ENCODE assay signal across 16 cellular contexts in genomic region chr11:639324-639977, GRCh38. TPM values are rescaled to one million over a fixed set of nuclear protein-coding genes. Genes with fewer than 3 reads are reported as not detected.
DNase-seq lines count a peak whose midpoint lies in the region; ATAC-seq, FAIRE-seq and TF ChIP-seq lines count a peak whose summit lies in the region.
"Had no signal": no experiment of that assay in that cellular context is flagged by ENCODE, and none has a peak within 500 bp of the region (broad histone marks: within the 10 kb centered on the region; RNA-seq: fewer than 3 reads in every experiment).

No MANE protein-coding gene starts in this region.

- peaks cover 4 to 13% of the 10 kb centered on the region in 2 experiments; a peak in 3 of 5 replicates for H3K36me3 ChIP-seq in HepG2 (replicated peaks in 1 of 2; ENCODE audit: control insufficient read depth in 1 of 2, insufficient read depth in 2 of 2, low read length in 2 of 2)
- H3K36me3 ChIP-seq in right lobe of liver = no peaks in the 10 kb centered on the region

- in situ Hi-C loops in HepG2 (cut with HindIII; ENCODE audit: extremely low pct_ligation_motif_present, low pct_unique_long_range_greater_than_20kb) = no loop called here

- H3K9me3 ChIP-seq in HepG2 (ENCODE audit: low read length) (no peaks in the 10 kb centered on the region), right lobe of liver (no peaks in the 10 kb centered on the region), iPS-18c (ENCODE audit: control insufficient read depth, insufficient read depth, low read length) (no peaks in the 10 kb centered on the region)

- CTCF ChIA-PET in HepG2 (lab: Yijun Ruan, JAX; ENCODE audit: low intra/inter-chr PET ratio, low total read pairs) = no interaction called here
- CTCF ChIA-PET in activated CD8-positive, alpha-beta T cell treated with anti-CD3 and anti-CD28 coated beads for 36 hours (lab: Charles Lee) = no interaction called here

- H3K4me3 Mint-ChIP-seq in activated CD8-positive, alpha-beta T cell treated with anti-CD3 and anti-CD28 coated beads for 36 hours = no peak overlapping the region
- no peak overlapping the region for H3K4me3 Mint-ChIP-seq in stimulated activated effector memory CD8-positive, alpha-beta T cell treated with anti-CD3 and anti-CD28 coated beads, Interleukin-12 subunit alpha, Interleukin-12 subunit beta, amount 100 ng/mL, for 72 hours

- no peak for TF ChIP-seq RAD21 in HepG2 (CRISPR knock-in tag; IDR thresholded peaks at IDR 0.05)

- 98% methylated on average over 64 of the region's 84 CpGs for WGBS in HepG2 (ENCODE audit: low lambda C conversion rate)
- no CpG with 5 or more reads among the region's 84 CpGs for WGBS in right lobe of liver (ENCODE audit: insufficient coverage, low coverage, low lambda C conversion rate, missing lambda C conversion rate)

- peaks cover 17% of the 10 kb centered on the region for H3K4me1 Mint-ChIP-seq in activated CD8-positive, alpha-beta T cell treated with anti-CD3 and anti-CD28 coated beads for 36 hours (ENCODE audit: low read depth)
- H3K4me1 Mint-ChIP-seq in stimulated activated effector memory CD8-positive, alpha-beta T cell treated with anti-CD3 and anti-CD28 coated beads, Interleukin-12 subunit alpha, Interleukin-12 subunit beta, amount 100 ng/mL, for 72 hours = peaks cover 13% of the 10 kb centered on the region

- H3K27ac Mint-ChIP-seq in activated CD8-positive, alpha-beta T cell treated with anti-CD3 and anti-CD28 coated beads for 36 hours = no peak overlapping the region
- no peak overlapping the region for H3K27ac Mint-ChIP-seq in stimulated activated effector memory CD8-positive, alpha-beta T cell treated with anti-CD3 and anti-CD28 coated beads, Interleukin-12 subunit alpha, Interleukin-12 subunit beta, amount 100 ng/mL, for 72 hours

- ATAC-seq in HepG2 = no peak
- no peak for ATAC-seq in right lobe of liver
- ATAC-seq in activated CD8-positive, alpha-beta T cell treated with anti-CD3 and anti-CD28 coated beads for 36 hours = peak; percentile 21
- ATAC-seq in stimulated activated effector memory CD8-positive, alpha-beta T cell treated with anti-CD3 and anti-CD28 coated beads, Interleukin-12 subunit alpha, Interleukin-12 subunit beta, amount 100 ng/mL, for 72 hours = peak; percentile 19
- no peak for ATAC-seq in HG02588 (IDR thresholded peaks at IDR 0.05; ENCODE audit: unreplicated experiment)
- ATAC-seq in HG03354 (IDR thresholded peaks at IDR 0.05; ENCODE audit: poor library complexity, severe bottlenecking, unreplicated experiment) = no peak
- ATAC-seq: activated CD4-positive, CD25-positive, alpha-beta regulatory T cell treated with anti-CD3 and anti-CD28 coated beads, Interleukin-2, amount 50 U/mL, for 24 hours had no signal

- H3K36me3 Mint-ChIP-seq in activated CD8-positive, alpha-beta T cell treated with anti-CD3 and anti-CD28 coated beads for 36 hours (ENCODE audit: low read depth) = peaks cover 2% of the 10 kb centered on the region
- H3K36me3 Mint-ChIP-seq in stimulated activated effector memory CD8-positive, alpha-beta T cell treated with anti-CD3 and anti-CD28 coated beads, Interleukin-12 subunit alpha, Interleukin-12 subunit beta, amount 100 ng/mL, for 72 hours = peaks cover 35% of the 10 kb centered on the region

- H3K27me3 ChIP-seq in HepG2 (ENCODE audit: control insufficient read depth in 1 of 2, insufficient read depth in 2 of 2, low read length in 2 of 2) = no peaks in the 10 kb centered on the region
- no peaks in the 10 kb centered on the region for H3K27me3 ChIP-seq in right lobe of liver

- H2AFZ ChIP-seq in HepG2 (ENCODE audit: low read length) = no peak overlapping the region

- TF ChIP-seq CTCF in HepG2 (CRISPR knock-in tag; IDR thresholded peaks at IDR 0.05) = no peak
- no peak for TF ChIP-seq CTCF in right lobe of liver (IDR thresholded peaks at IDR 0.05)
- no peak for TF ChIP-seq CTCF in activated CD8-positive, alpha-beta T cell treated with anti-CD3 and anti-CD28 coated beads for 36 hours (IDR thresholded peaks at IDR 0.05)

- POLR2A ChIA-PET in HepG2 (lab: Yijun Ruan, JAX) = no interaction called here
- POLR2A ChIA-PET in activated CD8-positive, alpha-beta T cell treated with anti-CD3 and anti-CD28 coated beads for 36 hours (lab: Charles Lee) = interaction anchor here (1.2 kb wide), 1 partner anchor 13 kb away, joined by 4 read pairs; the partner anchor contains the start of gene SCT

- H3K4me2 ChIP-seq in HepG2 (ENCODE audit: low read depth, low read length) = no peak overlapping the region

- no peak; a peak in 1 of 4 replicates for TF ChIP-seq POLR2A in HepG2 (IDR thresholded peaks at IDR 0.05; ENCODE audit: insufficient read depth in 1 of 2, low read depth in 2 of 2, low read length in 2 of 2)
- TF ChIP-seq POLR2A in right lobe of liver (IDR thresholded peaks at IDR 0.05) = no peak

- BruUV-seq in HepG2 (replicated peaks; lab: Mats Ljungman, UMichigan) = no TSS peak

- H3K27ac ChIP-seq in HepG2 (ENCODE audit: extremely low read length, insufficient read depth, low read length) (no peak overlapping the region), right lobe of liver (no peak overlapping the region)

- no peak for FAIRE-seq in HepG2 (lab: Jason Lieb, UNC)
- FAIRE-seq: GM19239 had no signal

- no peaks in the 10 kb centered on the region for H3K9me3 Mint-ChIP-seq in activated CD8-positive, alpha-beta T cell treated with anti-CD3 and anti-CD28 coated beads for 36 hours
- no peaks in the 10 kb centered on the region for H3K9me3 Mint-ChIP-seq in stimulated activated effector memory CD8-positive, alpha-beta T cell treated with anti-CD3 and anti-CD28 coated beads, Interleukin-12 subunit alpha, Interleukin-12 subunit beta, amount 100 ng/mL, for 72 hours
- H3K9me3 Mint-ChIP-seq: dendritic cell treated with granulocyte-macrophage colony-stimulating factor and Interleukin-4, amounts not matched to agents 40 ng/mL and 50 ng/mL, for 4 days had no signal

- no peaks in the 10 kb centered on the region for H3K79me2 ChIP-seq in HepG2 (ENCODE audit: insufficient read depth, low read length)

- H3K9ac ChIP-seq in HepG2 (ENCODE audit: insufficient read depth, low read depth, low read length) = no peak overlapping the region

- H4K20me1 ChIP-seq in HepG2 (ENCODE audit: insufficient read depth, low read length) = 0 out of 2 replicates have a peak, but pooled peaks cover 5% of the 10 kb centered on the region

- DNase-seq in HepG2 (ENCODE audit: low spot score) (no peak), right lobe of liver (no peak), dedifferentiated amniotic fluid mesenchymal stem cell (ENCODE audit: extremely low spot score) (no peak)
- no peak for DNase-seq in activated CD8-positive, alpha-beta T cell treated with anti-CD3 and anti-CD28 coated beads for 36 hours
- DNase-seq in stimulated activated effector memory CD8-positive, alpha-beta T cell treated with anti-CD3 and anti-CD28 coated beads, Interleukin-12 subunit alpha, Interleukin-12 subunit beta, amount 100 ng/mL, for 72 hours (ENCODE audit: low spot score in 2 of 2) = no peak
- DNase-seq: DND-41; NCI-H1417 treated with DMSO at 0.1 percent for 48 hours; stimulated activated CD4-positive, alpha-beta T cell treated with anti-CD3 and anti-CD28 coated beads, Interleukin-4, amount 100 ng/mL, for 1 hour had no signal

- TF ChIP-seq EP300 in HepG2 (IDR thresholded peaks at IDR 0.05; ENCODE audit: low read depth in 2 of 2, low read length in 2 of 2) = no peak
- no peak for TF ChIP-seq EP300 in HepG2 (CRISPR knock-in tag; IDR thresholded peaks at IDR 0.05; ENCODE audit: borderline replicate concordance)

- intact Hi-C loops in HepG2 (cut with micrococcal nuclease; ENCODE audit: unreplicated experiment) (no loop called here), right lobe of liver (cut with DNase I) (no loop called here)
- intact Hi-C loops in activated CD8-positive, alpha-beta T cell treated with anti-CD3 and anti-CD28 coated beads for 36 hours (cut with micrococcal nuclease) = no loop called here

- H3K4me3 ChIP-seq in HepG2 (replicated peaks in 1 of 3; ENCODE audit: insufficient read depth in 1 of 3, low read depth in 2 of 3, low read length in 3 of 3) (no peak overlapping the region), right lobe of liver (no peak overlapping the region), iPS-18c (ENCODE audit: insufficient read depth, low read depth, low read length) (peak overlapping the region; percentile 50; the same call in 1 of the 2 replicates)

- H3K4me1 ChIP-seq in HepG2 (ENCODE audit: insufficient read depth, low read length) (no peaks in the 10 kb centered on the region), right lobe of liver (peaks cover 0 to 9% (median 0%) of the 10 kb centered on the region in 4 donors)

- H3K27me3 Mint-ChIP-seq in activated CD8-positive, alpha-beta T cell treated with anti-CD3 and anti-CD28 coated beads for 36 hours = peaks cover 31% of the 10 kb centered on the region

RNA-seq across cellular contexts. Expression of gene DRD4, which starts 2.4 kb away (rescaled TPM):
- total RNA-seq in HepG2 (2016; rRNA removed; fragmentation: Illumina TruSeq; extraction: Trizol) (0.13 TPM in 1 of 2 replicates, not detected in the other), right lobe of liver (under 1 TPM in 4 of 6 experiments, not detected in 2; 0.31 to 0.90 (median 0.41) TPM)
- not detected in 2 replicates for total RNA-seq in HepG2 (2016; cell fraction: cytosol; rRNA removed; fragmentation: Illumina TruSeq; extraction: Trizol; ENCODE audit: low read depth)
- not detected in 2 replicates for total RNA-seq in HepG2 (2016; cell fraction: insoluble cytoplasmic fraction; rRNA removed; fragmentation: Illumina TruSeq; extraction: Trizol)
- 0.15 TPM in 1 of 2 replicates, not detected in the other for total RNA-seq in HepG2 (2016; cell fraction: membrane; rRNA removed; fragmentation: Illumina TruSeq; extraction: Trizol)
- not detected in 2 replicates for total RNA-seq in HepG2 (2016; cell fraction: nucleus; rRNA removed; fragmentation: Illumina TruSeq; extraction: Trizol)
- 0.09 TPM in 2 replicates for polyA plus RNA-seq in HepG2 (2011; rRNA removed)
- 0.11 TPM in 1 of 2 replicates, not detected in the other for polyA plus RNA-seq in HepG2 (2011; cell fraction: cytosol; rRNA removed)
- polyA plus RNA-seq in HepG2 (2011; cell fraction: nucleus; rRNA removed) = 1.3 and 1.6 TPM in 2 replicates
- polyA plus RNA-seq in HepG2 (2012) = 0.60 and 0.79 TPM in 2 replicates
- polyA plus RNA-seq in HepG2 (2016; cell fraction: cytosol; fragmentation: Illumina TruSeq; extraction: Trizol; ENCODE audit: low read depth) = 0.18 and 0.26 TPM in 2 replicates
- polyA plus RNA-seq in HepG2 (2016; cell fraction: insoluble cytoplasmic fraction; fragmentation: Illumina TruSeq; extraction: Trizol; ENCODE audit: low read depth) = 0.16 and 0.24 TPM in 2 replicates
- polyA plus RNA-seq in HepG2 (2016; cell fraction: membrane; fragmentation: Illumina TruSeq; extraction: Trizol; ENCODE audit: low read depth) = 0.22 and 0.28 TPM in 2 replicates
- polyA plus RNA-seq in HepG2 (2016; cell fraction: nucleus; fragmentation: Illumina TruSeq; extraction: Trizol; ENCODE audit: insufficient read depth, low read depth) = 1.4 and 1.5 TPM in 2 replicates
- 0.42 TPM in 1 of 2 replicates, not detected in the other for polyA minus RNA-seq in HepG2 (2011; rRNA and poly(A)+ RNA removed; ENCODE audit: low replicate concordance)
- polyA minus RNA-seq in HepG2 (2011; cell fraction: cytosol; rRNA and poly(A)+ RNA removed) = not detected in 2 replicates
- polyA minus RNA-seq in HepG2 (2011; cell fraction: nucleus; rRNA and poly(A)+ RNA removed) = 0.26 and 0.50 TPM in 2 replicates
- total RNA-seq in activated CD8-positive, alpha-beta T cell treated with anti-CD3 and anti-CD28 coated beads for 36 hours = under 1 TPM; 0.88 to 0.89 TPM

RNA-seq across cellular contexts. Expression of gene SCT, which starts 12.5 kb away (rescaled TPM):
- total RNA-seq in HepG2 (2016; rRNA removed; fragmentation: Illumina TruSeq; extraction: Trizol) (not detected in 2 replicates), right lobe of liver (not detected)
- not detected in 2 replicates for total RNA-seq in HepG2 (2016; cell fraction: cytosol; rRNA removed; fragmentation: Illumina TruSeq; extraction: Trizol; ENCODE audit: low read depth)
- not detected in 2 replicates for total RNA-seq in HepG2 (2016; cell fraction: insoluble cytoplasmic fraction; rRNA removed; fragmentation: Illumina TruSeq; extraction: Trizol)
- total RNA-seq in HepG2 (2016; cell fraction: membrane; rRNA removed; fragmentation: Illumina TruSeq; extraction: Trizol) = not detected in 2 replicates
- total RNA-seq in HepG2 (2016; cell fraction: nucleus; rRNA removed; fragmentation: Illumina TruSeq; extraction: Trizol) = not detected in 2 replicates
- polyA plus RNA-seq in HepG2 (2011; rRNA removed) = not detected in 2 replicates
- not detected in 2 replicates for polyA plus RNA-seq in HepG2 (2011; cell fraction: cytosol; rRNA removed)
- polyA plus RNA-seq in HepG2 (2011; cell fraction: nucleus; rRNA removed) = not detected in 2 replicates
- polyA plus RNA-seq in HepG2 (2012) = not detected in 2 replicates
- not detected in 2 replicates for polyA plus RNA-seq in HepG2 (2016; cell fraction: cytosol; fragmentation: Illumina TruSeq; extraction: Trizol; ENCODE audit: low read depth)
- not detected in 2 replicates for polyA plus RNA-seq in HepG2 (2016; cell fraction: insoluble cytoplasmic fraction; fragmentation: Illumina TruSeq; extraction: Trizol; ENCODE audit: low read depth)
- polyA plus RNA-seq in HepG2 (2016; cell fraction: membrane; fragmentation: Illumina TruSeq; extraction: Trizol; ENCODE audit: low read depth) = not detected in 2 replicates
- not detected in 2 replicates for polyA plus RNA-seq in HepG2 (2016; cell fraction: nucleus; fragmentation: Illumina TruSeq; extraction: Trizol; ENCODE audit: insufficient read depth, low read depth)
- not detected in 2 replicates for polyA minus RNA-seq in HepG2 (2011; rRNA and poly(A)+ RNA removed; ENCODE audit: low replicate concordance)
- not detected in 2 replicates for polyA minus RNA-seq in HepG2 (2011; cell fraction: cytosol; rRNA and poly(A)+ RNA removed)
- polyA minus RNA-seq in HepG2 (2011; cell fraction: nucleus; rRNA and poly(A)+ RNA removed) = not detected in 2 replicates
- total RNA-seq in activated CD8-positive, alpha-beta T cell treated with anti-CD3 and anti-CD28 coated beads for 36 hours = not detected
- total RNA-seq: mononuclear cell, ureter had no signal

RNA-seq across cellular contexts. Expression of gene CDHR5, which starts 14.7 kb away (rescaled TPM):
- total RNA-seq in HepG2 (2016; rRNA removed; fragmentation: Illumina TruSeq; extraction: Trizol) (0.21 and 0.46 TPM in 2 replicates), right lobe of liver (100 to 1,000 TPM in 2 of 6 experiments, 10 to 100 TPM in 4; 59.4 to 162 (median 80.7) TPM)
- total RNA-seq in HepG2 (2016; cell fraction: cytosol; rRNA removed; fragmentation: Illumina TruSeq; extraction: Trizol; ENCODE audit: low read depth) = 0.09 TPM in 1 of 2 replicates, not detected in the other
- total RNA-seq in HepG2 (2016; cell fraction: insoluble cytoplasmic fraction; rRNA removed; fragmentation: Illumina TruSeq; extraction: Trizol) = 0.52 TPM in 1 of 2 replicates, not detected in the other
- total RNA-seq in HepG2 (2016; cell fraction: membrane; rRNA removed; fragmentation: Illumina TruSeq; extraction: Trizol) = 0.25 and 0.52 TPM in 2 replicates
- total RNA-seq in HepG2 (2016; cell fraction: nucleus; rRNA removed; fragmentation: Illumina TruSeq; extraction: Trizol) = 0.65 and 0.72 TPM in 2 replicates
- 0.68 and 0.71 TPM in 2 replicates for polyA plus RNA-seq in HepG2 (2011; rRNA removed)
- 0.19 and 0.67 TPM in 2 replicates for polyA plus RNA-seq in HepG2 (2011; cell fraction: cytosol; rRNA removed)
- polyA plus RNA-seq in HepG2 (2011; cell fraction: nucleus; rRNA removed) = 1.8 and 3.5 TPM in 2 replicates
- 0.37 and 0.71 TPM in 2 replicates for polyA plus RNA-seq in HepG2 (2012)
- polyA plus RNA-seq in HepG2 (2016; cell fraction: cytosol; fragmentation: Illumina TruSeq; extraction: Trizol; ENCODE audit: low read depth) = 0.06 and 0.12 TPM in 2 replicates
- polyA plus RNA-seq in HepG2 (2016; cell fraction: insoluble cytoplasmic fraction; fragmentation: Illumina TruSeq; extraction: Trizol; ENCODE audit: low read depth) = 0.70 and 0.90 TPM in 2 replicates
- polyA plus RNA-seq in HepG2 (2016; cell fraction: membrane; fragmentation: Illumina TruSeq; extraction: Trizol; ENCODE audit: low read depth) = 0.11 and 0.40 TPM in 2 replicates
- 3.1 and 3.6 TPM in 2 replicates for polyA plus RNA-seq in HepG2 (2016; cell fraction: nucleus; fragmentation: Illumina TruSeq; extraction: Trizol; ENCODE audit: insufficient read depth, low read depth)
- polyA minus RNA-seq in HepG2 (2011; rRNA and poly(A)+ RNA removed; ENCODE audit: low replicate concordance) = 0.62 TPM in 1 of 2 replicates, not detected in the other
- polyA minus RNA-seq in HepG2 (2011; cell fraction: cytosol; rRNA and poly(A)+ RNA removed) = 0.40 TPM in 1 of 2 replicates, not detected in the other
- polyA minus RNA-seq in HepG2 (2011; cell fraction: nucleus; rRNA and poly(A)+ RNA removed) = 0.26 and 0.75 TPM in 2 replicates
- total RNA-seq in activated CD8-positive, alpha-beta T cell treated with anti-CD3 and anti-CD28 coated beads for 36 hours = not detected
- total RNA-seq: ureter had no signal

RNA-seq across cellular contexts. Expression of gene IRF7, which starts 23.7 kb away (rescaled TPM):
- total RNA-seq in HepG2 (2016; rRNA removed; fragmentation: Illumina TruSeq; extraction: Trizol) (not detected in 2 replicates), right lobe of liver (10 to 100 TPM; 27.3 to 72.8 (median 47.7) TPM)
- total RNA-seq in HepG2 (2016; cell fraction: cytosol; rRNA removed; fragmentation: Illumina TruSeq; extraction: Trizol; ENCODE audit: low read depth) = not detected in 2 replicates
- total RNA-seq in HepG2 (2016; cell fraction: insoluble cytoplasmic fraction; rRNA removed; fragmentation: Illumina TruSeq; extraction: Trizol) = not detected in 2 replicates
- not detected in 2 replicates for total RNA-seq in HepG2 (2016; cell fraction: membrane; rRNA removed; fragmentation: Illumina TruSeq; extraction: Trizol)
- not detected in 2 replicates for total RNA-seq in HepG2 (2016; cell fraction: nucleus; rRNA removed; fragmentation: Illumina TruSeq; extraction: Trizol)
- 0.04 TPM in 1 of 2 replicates, not detected in the other for polyA plus RNA-seq in HepG2 (2011; rRNA removed)
- 0.03 TPM in 1 of 2 replicates, not detected in the other for polyA plus RNA-seq in HepG2 (2011; cell fraction: cytosol; rRNA removed)
- polyA plus RNA-seq in HepG2 (2011; cell fraction: nucleus; rRNA removed) = 0.47 and 0.69 TPM in 2 replicates
- 0.42 and 0.91 TPM in 2 replicates for polyA plus RNA-seq in HepG2 (2012)
- polyA plus RNA-seq in HepG2 (2016; cell fraction: cytosol; fragmentation: Illumina TruSeq; extraction: Trizol; ENCODE audit: low read depth) = not detected in 2 replicates
- polyA plus RNA-seq in HepG2 (2016; cell fraction: insoluble cytoplasmic fraction; fragmentation: Illumina TruSeq; extraction: Trizol; ENCODE audit: low read depth) = not detected in 2 replicates
- not detected in 2 replicates for polyA plus RNA-seq in HepG2 (2016; cell fraction: membrane; fragmentation: Illumina TruSeq; extraction: Trizol; ENCODE audit: low read depth)
- not detected in 2 replicates for polyA plus RNA-seq in HepG2 (2016; cell fraction: nucleus; fragmentation: Illumina TruSeq; extraction: Trizol; ENCODE audit: insufficient read depth, low read depth)
- 3.8 TPM in 1 of 2 replicates, not detected in the other for polyA minus RNA-seq in HepG2 (2011; rRNA and poly(A)+ RNA removed; ENCODE audit: low replicate concordance)
- polyA minus RNA-seq in HepG2 (2011; cell fraction: cytosol; rRNA and poly(A)+ RNA removed) = not detected in 2 replicates
- not detected in 2 replicates for polyA minus RNA-seq in HepG2 (2011; cell fraction: nucleus; rRNA and poly(A)+ RNA removed)
- total RNA-seq in activated CD8-positive, alpha-beta T cell treated with anti-CD3 and anti-CD28 coated beads for 36 hours = 10 to 100 TPM; 34.6 to 37.5 TPM

RNA-seq across cellular contexts. Expression of gene DEAF1, which starts 55.6 kb away (rescaled TPM):
- total RNA-seq in HepG2 (2016; rRNA removed; fragmentation: Illumina TruSeq; extraction: Trizol) = 18.2 and 29.6 TPM in 2 replicates
- 52.0 and 58.7 TPM in 2 replicates for total RNA-seq in HepG2 (2016; cell fraction: cytosol; rRNA removed; fragmentation: Illumina TruSeq; extraction: Trizol; ENCODE audit: low read depth)
- 20.8 and 32.8 TPM in 2 replicates for total RNA-seq in HepG2 (2016; cell fraction: insoluble cytoplasmic fraction; rRNA removed; fragmentation: Illumina TruSeq; extraction: Trizol)
- total RNA-seq in HepG2 (2016; cell fraction: membrane; rRNA removed; fragmentation: Illumina TruSeq; extraction: Trizol) = 63.0 and 70.8 TPM in 2 replicates
- 23.5 and 24.2 TPM in 2 replicates for total RNA-seq in HepG2 (2016; cell fraction: nucleus; rRNA removed; fragmentation: Illumina TruSeq; extraction: Trizol)
- polyA plus RNA-seq in HepG2 (2011; rRNA removed) = 22.3 and 31.6 TPM in 2 replicates
- 18.7 and 21.9 TPM in 2 replicates for polyA plus RNA-seq in HepG2 (2011; cell fraction: cytosol; rRNA removed)
- polyA plus RNA-seq in HepG2 (2011; cell fraction: nucleus; rRNA removed) = 48.8 and 50.2 TPM in 2 replicates
- 24.8 and 28.9 TPM in 2 replicates for polyA plus RNA-seq in HepG2 (2012)
- 54.2 and 64.1 TPM in 2 replicates for polyA plus RNA-seq in HepG2 (2016; cell fraction: cytosol; fragmentation: Illumina TruSeq; extraction: Trizol; ENCODE audit: low read depth)
- polyA plus RNA-seq in HepG2 (2016; cell fraction: insoluble cytoplasmic fraction; fragmentation: Illumina TruSeq; extraction: Trizol; ENCODE audit: low read depth) = 20.0 and 24.6 TPM in 2 replicates
- polyA plus RNA-seq in HepG2 (2016; cell fraction: membrane; fragmentation: Illumina TruSeq; extraction: Trizol; ENCODE audit: low read depth) = 53.8 and 73.1 TPM in 2 replicates
- 41.0 and 44.0 TPM in 2 replicates for polyA plus RNA-seq in HepG2 (2016; cell fraction: nucleus; fragmentation: Illumina TruSeq; extraction: Trizol; ENCODE audit: insufficient read depth, low read depth)
- polyA minus RNA-seq in HepG2 (2011; rRNA and poly(A)+ RNA removed; ENCODE audit: low replicate concordance) = 25.5 and 31.1 TPM in 2 replicates
- polyA minus RNA-seq in HepG2 (2011; cell fraction: cytosol; rRNA and poly(A)+ RNA removed) = 12.7 and 21.4 TPM in 2 replicates
- polyA minus RNA-seq in HepG2 (2011; cell fraction: nucleus; rRNA and poly(A)+ RNA removed) = 27.7 and 32.9 TPM in 2 replicates
- 10 to 100 TPM; 11.3 to 17.9 (median 14.0) TPM for total RNA-seq in right lobe of liver
- 10 to 100 TPM; 59.1 to 59.3 TPM for total RNA-seq in activated CD8-positive, alpha-beta T cell treated with anti-CD3 and anti-CD28 coated beads for 36 hours

Comparison
In these comparisons a context has a peak if more than half of its experiments do, and no peak if none do; other contexts are left out.
1. RNA of gene CDHR5, which starts 14.7 kb away (total RNA-seq): 59.4 to 162 TPM in right lobe of liver; 0.09 to 0.72 TPM in HepG2 and not detected in activated CD8-positive, alpha-beta T cell treated with anti-CD3 and anti-CD28 coated beads for 36 hours; every median in the first group is over 10 times any median in the second.
2. ATAC-seq: peak in activated CD8-positive, alpha-beta T cell treated with anti-CD3 and anti-CD28 coated beads for 36 hours (single experiment) and stimulated activated effector memory CD8-positive, alpha-beta T cell treated with anti-CD3 and anti-CD28 coated beads, Interleukin-12 subunit alpha, Interleukin-12 subunit beta, amount 100 ng/mL, for 72 hours (single experiment); none in HepG2 (single experiment), right lobe of liver (0 of 4), HG02588 (single experiment) and HG03354 (single experiment).